1 cellular context compared by ENCODE assay signal in the genomic region with DNA sequence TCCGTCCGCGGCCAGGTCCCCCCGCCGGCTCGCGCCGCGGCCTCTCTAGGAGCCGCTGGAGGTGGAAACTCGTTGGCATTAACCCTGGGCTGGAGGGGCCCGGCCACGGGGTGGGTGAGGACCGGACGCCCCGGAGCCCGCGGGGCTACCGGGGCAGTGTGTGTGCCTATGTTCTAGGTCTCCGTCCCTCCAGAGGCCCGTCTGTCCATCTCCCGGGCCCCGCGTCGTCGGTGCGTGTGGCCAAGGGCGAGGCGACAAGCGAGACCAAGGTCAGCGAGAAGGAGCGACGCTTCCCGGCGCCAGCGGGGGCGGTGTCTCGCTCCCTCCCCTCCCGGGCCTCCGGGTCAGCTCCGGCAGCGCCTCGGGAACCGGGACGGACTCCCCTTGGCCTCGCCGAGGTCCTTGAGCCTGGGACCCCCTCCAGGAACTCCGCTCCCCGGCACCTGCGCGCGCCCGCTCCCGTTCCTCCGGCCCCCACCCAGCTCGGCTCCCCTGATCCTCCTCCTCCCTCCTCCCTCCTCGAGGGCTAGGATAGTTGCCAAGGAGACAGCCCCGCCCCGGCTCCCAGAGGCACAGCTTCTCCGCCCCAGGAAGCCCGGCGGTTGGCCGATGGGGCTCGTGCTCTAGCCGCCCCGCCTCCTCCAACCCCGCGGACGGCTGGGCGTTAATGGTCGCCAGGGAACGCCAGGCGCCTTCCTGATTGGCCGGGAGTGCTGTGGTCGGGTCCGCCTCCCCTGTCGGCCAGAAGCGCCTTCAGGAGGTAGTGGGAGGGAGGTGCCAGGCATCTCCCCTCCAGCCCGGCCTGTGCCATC.
A peak's percentile ranks its signal among the peaks of the same experiment; 100 is the strongest.
TF ChIP-seq lines count a peak whose summit lies in the region.

No MANE protein-coding gene starts in this region.

TF ChIP-seq in HepG2, 621 proteins besides CTCF, POLR2A, EP300 and RAD21 (continued from another document and continues in another):
- TF ChIP-seq PATZ1 (CRISPR knock-in tag; IDR thresholded peaks at IDR 0.05) (peak; percentile 78), MXD1 (CRISPR knock-in tag; IDR thresholded peaks at IDR 0.05) (peak; percentile 68), PHF21A (CRISPR knock-in tag; IDR thresholded peaks at IDR 0.05) (peak; percentile 49; the same call in 1 of the 2 replicates), ZNF788 (CRISPR knock-in tag; IDR thresholded peaks at IDR 0.05; ENCODE audit: borderline replicate concordance) (peak; percentile 59; the same call in 1 of the 2 replicates), JDP2 (CRISPR knock-in tag; IDR thresholded peaks at IDR 0.05; ENCODE audit: borderline replicate concordance) (no peak; the same call in 1 of the 2 replicates), AHR (CRISPR knock-in tag; IDR thresholded peaks at IDR 0.05) (peak; percentile 10; the same call in 1 of the 2 replicates), NR2C2 (CRISPR knock-in tag; IDR thresholded peaks at IDR 0.05; ENCODE audit: borderline replicate concordance) (peak; percentile 84), SP5 (CRISPR knock-in tag; IDR thresholded peaks at IDR 0.05; ENCODE audit: borderline replicate concordance, low read depth) (peak; percentile 85), RFX5 (IDR thresholded peaks at IDR 0.05; ENCODE audit: low read depth, low read length) (peak; percentile 42; the same call in 1 of the 2 replicates), MXI1 (IDR thresholded peaks at IDR 0.05; ENCODE audit: borderline replicate concordance, low read depth, low read length) (peak; percentile 96; the same call in 2 of the 3 replicates), HOXD1 (CRISPR knock-in tag; IDR thresholded peaks at IDR 0.05) (peak; percentile 74), ZNF558 (CRISPR knock-in tag; IDR thresholded peaks at IDR 0.05; ENCODE audit: borderline replicate concordance) (0 out of 2 replicates have a peak, but pooled peaks have one; percentile 56), ZNF746 (CRISPR knock-in tag; IDR thresholded peaks at IDR 0.05) (peak; percentile 70; the same call in 1 of the 2 replicates), GABPB1 (CRISPR knock-in tag; IDR thresholded peaks at IDR 0.05) (peak; percentile 76), ZXDC (CRISPR knock-in tag; IDR thresholded peaks at IDR 0.05) (0 out of 2 replicates have a peak, but pooled peaks have one; percentile 46), ZNF552 (CRISPR knock-in tag; IDR thresholded peaks at IDR 0.05; ENCODE audit: borderline replicate concordance) (peak; percentile 38; the same call in 1 of the 2 replicates), HIC2 (CRISPR knock-in tag; IDR thresholded peaks at IDR 0.05; ENCODE audit: low read depth) (peak; percentile 42; the same call in 1 of the 2 replicates), HOXA5 (CRISPR knock-in tag; IDR thresholded peaks at IDR 0.05) (peak; percentile 17; the same call in 1 of the 2 replicates), TMF1 (CRISPR knock-in tag; IDR thresholded peaks at IDR 0.05; ENCODE audit: low read depth) (0 out of 2 replicates have a peak, but pooled peaks have one; percentile 53), ARNT2 (CRISPR knock-in tag; IDR thresholded peaks at IDR 0.05; ENCODE audit: low read depth) (no peak), RNF2 (conservative IDR thresholded peaks at IDR 0.05; ENCODE audit: low read depth) (peak; percentile 61; the same call in 1 of the 2 replicates), SAFB2 (CRISPR knock-in tag; IDR thresholded peaks at IDR 0.05; ENCODE audit: borderline replicate concordance, low read depth) (peak; percentile 41; the same call in 1 of the 2 replicates), BCL3 (CRISPR knock-in tag; IDR thresholded peaks at IDR 0.05) (peak; percentile 42; the same call in 1 of the 2 replicates), LCORL (IDR thresholded peaks at IDR 0.05) (no peak), LCORL (CRISPR knock-in tag; IDR thresholded peaks at IDR 0.05) (peak; percentile 81), AGO2 (optimal IDR thresholded peaks at IDR 0.05; ENCODE audit: low read depth, low read length) (peak; percentile 98), ZNF652 (CRISPR knock-in tag; IDR thresholded peaks at IDR 0.05; ENCODE audit: borderline replicate concordance, low read depth) (peak; percentile 93), ARNTL (CRISPR knock-in tag; IDR thresholded peaks at IDR 0.05) (peak; percentile 64), TOE1 (CRISPR knock-in tag; IDR thresholded peaks at IDR 0.05) (0 out of 2 replicates have a peak, but pooled peaks have one; percentile 61)
- TF ChIP-seq, protein P1, sequence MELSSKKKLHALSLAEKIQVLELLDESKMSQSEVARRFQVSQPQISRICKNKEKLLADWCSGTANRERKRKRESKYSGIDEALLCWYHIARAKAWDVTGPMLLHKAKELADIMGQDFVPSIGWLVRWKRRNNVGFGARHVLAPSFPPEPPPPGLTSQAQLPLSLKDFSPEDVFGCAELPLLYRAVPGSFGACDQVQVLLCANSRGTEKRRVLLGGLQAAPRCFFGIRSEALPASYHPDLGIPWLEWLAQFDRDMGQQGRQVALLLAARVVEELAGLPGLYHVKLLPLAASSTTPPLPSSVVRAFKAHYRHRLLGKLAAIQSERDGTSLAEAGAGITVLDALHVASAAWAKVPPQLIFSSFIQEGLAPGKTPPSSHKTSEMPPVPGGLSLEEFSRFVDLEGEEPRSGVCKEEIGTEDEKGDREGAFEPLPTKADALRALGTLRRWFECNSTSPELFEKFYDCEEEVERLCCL (CRISPR knock-in tag; IDR thresholded peaks at IDR 0.05; ENCODE audit: borderline replicate concordance) = 0 out of 2 replicates have a peak, but pooled peaks have one; percentile 82
- TF ChIP-seq, protein P2, sequence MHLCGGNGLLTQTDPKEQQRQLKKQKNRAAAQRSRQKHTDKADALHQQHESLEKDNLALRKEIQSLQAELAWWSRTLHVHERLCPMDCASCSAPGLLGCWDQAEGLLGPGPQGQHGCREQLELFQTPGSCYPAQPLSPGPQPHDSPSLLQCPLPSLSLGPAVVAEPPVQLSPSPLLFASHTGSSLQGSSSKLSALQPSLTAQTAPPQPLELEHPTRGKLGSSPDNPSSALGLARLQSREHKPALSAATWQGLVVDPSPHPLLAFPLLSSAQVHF (CRISPR knock-in tag; IDR thresholded peaks at IDR 0.05) = 0 out of 2 replicates have a peak, but pooled peaks have one; percentile 54
- TF ChIP-seq, protein P3, sequence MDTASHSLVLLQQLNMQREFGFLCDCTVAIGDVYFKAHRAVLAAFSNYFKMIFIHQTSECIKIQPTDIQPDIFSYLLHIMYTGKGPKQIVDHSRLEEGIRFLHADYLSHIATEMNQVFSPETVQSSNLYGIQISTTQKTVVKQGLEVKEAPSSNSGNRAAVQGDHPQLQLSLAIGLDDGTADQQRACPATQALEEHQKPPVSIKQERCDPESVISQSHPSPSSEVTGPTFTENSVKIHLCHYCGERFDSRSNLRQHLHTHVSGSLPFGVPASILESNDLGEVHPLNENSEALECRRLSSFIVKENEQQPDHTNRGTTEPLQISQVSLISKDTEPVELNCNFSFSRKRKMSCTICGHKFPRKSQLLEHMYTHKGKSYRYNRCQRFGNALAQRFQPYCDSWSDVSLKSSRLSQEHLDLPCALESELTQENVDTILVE (CRISPR knock-in tag; IDR thresholded peaks at IDR 0.05) = peak; percentile 53; the same call in 1 of the 2 replicates
- TF ChIP-seq, protein P4, sequence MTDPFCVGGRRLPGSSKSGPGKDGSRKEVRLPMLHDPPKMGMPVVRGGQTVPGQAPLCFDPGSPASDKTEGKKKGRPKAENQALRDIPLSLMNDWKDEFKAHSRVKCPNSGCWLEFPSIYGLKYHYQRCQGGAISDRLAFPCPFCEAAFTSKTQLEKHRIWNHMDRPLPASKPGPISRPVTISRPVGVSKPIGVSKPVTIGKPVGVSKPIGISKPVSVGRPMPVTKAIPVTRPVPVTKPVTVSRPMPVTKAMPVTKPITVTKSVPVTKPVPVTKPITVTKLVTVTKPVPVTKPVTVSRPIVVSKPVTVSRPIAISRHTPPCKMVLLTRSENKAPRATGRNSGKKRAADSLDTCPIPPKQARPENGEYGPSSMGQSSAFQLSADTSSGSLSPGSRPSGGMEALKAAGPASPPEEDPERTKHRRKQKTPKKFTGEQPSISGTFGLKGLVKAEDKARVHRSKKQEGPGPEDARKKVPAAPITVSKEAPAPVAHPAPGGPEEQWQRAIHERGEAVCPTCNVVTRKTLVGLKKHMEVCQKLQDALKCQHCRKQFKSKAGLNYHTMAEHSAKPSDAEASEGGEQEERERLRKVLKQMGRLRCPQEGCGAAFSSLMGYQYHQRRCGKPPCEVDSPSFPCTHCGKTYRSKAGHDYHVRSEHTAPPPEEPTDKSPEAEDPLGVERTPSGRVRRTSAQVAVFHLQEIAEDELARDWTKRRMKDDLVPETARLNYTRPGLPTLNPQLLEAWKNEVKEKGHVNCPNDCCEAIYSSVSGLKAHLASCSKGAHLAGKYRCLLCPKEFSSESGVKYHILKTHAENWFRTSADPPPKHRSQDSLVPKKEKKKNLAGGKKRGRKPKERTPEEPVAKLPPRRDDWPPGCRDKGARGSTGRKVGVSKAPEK (CRISPR knock-in tag; IDR thresholded peaks at IDR 0.05; ENCODE audit: borderline replicate concordance) = 0 out of 2 replicates have a peak, but pooled peaks have one; percentile 27
- TF ChIP-seq, protein P5, sequence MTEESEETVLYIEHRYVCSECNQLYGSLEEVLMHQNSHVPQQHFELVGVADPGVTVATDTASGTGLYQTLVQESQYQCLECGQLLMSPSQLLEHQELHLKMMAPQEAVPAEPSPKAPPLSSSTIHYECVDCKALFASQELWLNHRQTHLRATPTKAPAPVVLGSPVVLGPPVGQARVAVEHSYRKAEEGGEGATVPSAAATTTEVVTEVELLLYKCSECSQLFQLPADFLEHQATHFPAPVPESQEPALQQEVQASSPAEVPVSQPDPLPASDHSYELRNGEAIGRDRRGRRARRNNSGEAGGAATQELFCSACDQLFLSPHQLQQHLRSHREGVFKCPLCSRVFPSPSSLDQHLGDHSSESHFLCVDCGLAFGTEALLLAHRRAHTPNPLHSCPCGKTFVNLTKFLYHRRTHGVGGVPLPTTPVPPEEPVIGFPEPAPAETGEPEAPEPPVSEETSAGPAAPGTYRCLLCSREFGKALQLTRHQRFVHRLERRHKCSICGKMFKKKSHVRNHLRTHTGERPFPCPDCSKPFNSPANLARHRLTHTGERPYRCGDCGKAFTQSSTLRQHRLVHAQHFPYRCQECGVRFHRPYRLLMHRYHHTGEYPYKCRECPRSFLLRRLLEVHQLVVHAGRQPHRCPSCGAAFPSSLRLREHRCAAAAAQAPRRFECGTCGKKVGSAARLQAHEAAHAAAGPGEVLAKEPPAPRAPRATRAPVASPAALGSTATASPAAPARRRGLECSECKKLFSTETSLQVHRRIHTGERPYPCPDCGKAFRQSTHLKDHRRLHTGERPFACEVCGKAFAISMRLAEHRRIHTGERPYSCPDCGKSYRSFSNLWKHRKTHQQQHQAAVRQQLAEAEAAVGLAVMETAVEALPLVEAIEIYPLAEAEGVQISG (CRISPR knock-in tag; IDR thresholded peaks at IDR 0.05) = peak; percentile 94
